In genomic region chr10:59829601-59830000, GRCh38 we compare ENCODE assay signal across 13 cellular contexts.
DNase-seq lines count a peak whose midpoint lies in the region; ATAC-seq, FAIRE-seq and TF ChIP-seq lines count a peak whose summit lies in the region.
"Had no signal": no experiment of that assay in that cellular context is flagged by ENCODE, and none has a peak within 500 bp of the region (broad histone marks: within the 10 kb centered on the region; RNA-seq: fewer than 3 reads in every experiment).

No MANE protein-coding gene starts in this region.

- CTCF ChIA-PET in RWPE1 (lab: Yijun Ruan, JAX) = no interaction called here

- no peaks in the 10 kb centered on the region for H3K27me3 Mint-ChIP-seq in activated naive CD8-positive, alpha-beta T cell treated with anti-CD3 and anti-CD28 coated beads, Interleukin-2, amount 50 U/mL, for 24 hours
- no peaks in the 10 kb centered on the region for H3K27me3 Mint-ChIP-seq in activated naive CD8-positive, alpha-beta T cell treated with anti-CD3 and anti-CD28 coated beads for 36 hours
- H3K27me3 Mint-ChIP-seq in stimulated activated memory B cell treated with anti-CD40 and anti-IgM and Interleukin-4, amounts not matched to agents 10 μg/mL and 1 μg/mL and 100 μg/mL, for 72 hours = no peaks in the 10 kb centered on the region
- no peaks in the 10 kb centered on the region for H3K27me3 Mint-ChIP-seq in effector memory CD8-positive, alpha-beta T cell

- H3K9me3 ChIP-seq in small intestine (ENCODE audit: control insufficient read depth, low read depth) = no peaks in the 10 kb centered on the region
- H3K9me3 ChIP-seq: SJCRH30 had no signal

- H3K36me3 ChIP-seq in small intestine (ENCODE audit: control insufficient read depth in 2 of 2, insufficient read depth in 2 of 2, low read length in 2 of 2) = peaks cover 0 to 4% of the 10 kb centered on the region in 2 donors

- 72 to 89% (median 83%) methylated on average over 3 of the region's 3 CpGs for WGBS in small intestine, 3 donors

- no peak for TF ChIP-seq CTCF in RWPE1 (conservative IDR thresholded peaks at IDR 0.05; ENCODE audit: low read depth)

- H3K4me3 Mint-ChIP-seq in activated naive CD8-positive, alpha-beta T cell treated with anti-CD3 and anti-CD28 coated beads, Interleukin-2, amount 50 U/mL, for 24 hours = no peak overlapping the region
- no peak overlapping the region for H3K4me3 Mint-ChIP-seq in activated naive CD8-positive, alpha-beta T cell treated with anti-CD3 and anti-CD28 coated beads for 36 hours
- H3K4me3 Mint-ChIP-seq in stimulated activated memory B cell treated with anti-CD40 and anti-IgM and Interleukin-4, amounts not matched to agents 10 μg/mL and 1 μg/mL and 100 μg/mL, for 72 hours = no peak overlapping the region
- no peak overlapping the region for H3K4me3 Mint-ChIP-seq in effector memory CD8-positive, alpha-beta T cell

- H3K4me1 Mint-ChIP-seq in activated naive CD8-positive, alpha-beta T cell treated with anti-CD3 and anti-CD28 coated beads, Interleukin-2, amount 50 U/mL, for 24 hours = peaks cover 30% of the 10 kb centered on the region
- peaks cover 30% of the 10 kb centered on the region for H3K4me1 Mint-ChIP-seq in activated naive CD8-positive, alpha-beta T cell treated with anti-CD3 and anti-CD28 coated beads for 36 hours
- peaks cover 63% of the 10 kb centered on the region for H3K4me1 Mint-ChIP-seq in stimulated activated memory B cell treated with anti-CD40 and anti-IgM and Interleukin-4, amounts not matched to agents 10 μg/mL and 1 μg/mL and 100 μg/mL, for 72 hours
- H3K4me1 Mint-ChIP-seq in effector memory CD8-positive, alpha-beta T cell (ENCODE audit: low read depth in 2 of 2) = peaks cover 19 to 45% of the 10 kb centered on the region in 2 donors

- H3K4me3 ChIP-seq in small intestine (ENCODE audit: low read depth in 1 of 2, low read length in 2 of 2) = no peak overlapping the region
- H3K4me3 ChIP-seq: SJCRH30 had no signal

- peaks cover 3% of the 10 kb centered on the region for H3K9me3 Mint-ChIP-seq in activated naive CD8-positive, alpha-beta T cell treated with anti-CD3 and anti-CD28 coated beads, Interleukin-2, amount 50 U/mL, for 24 hours
- H3K9me3 Mint-ChIP-seq in activated naive CD8-positive, alpha-beta T cell treated with anti-CD3 and anti-CD28 coated beads for 36 hours = peaks cover 3% of the 10 kb centered on the region
- H3K9me3 Mint-ChIP-seq in stimulated activated memory B cell treated with anti-CD40 and anti-IgM and Interleukin-4, amounts not matched to agents 10 μg/mL and 1 μg/mL and 100 μg/mL, for 72 hours = no peaks in the 10 kb centered on the region
- no peaks in the 10 kb centered on the region for H3K9me3 Mint-ChIP-seq in effector memory CD8-positive, alpha-beta T cell

- H3K36me3 Mint-ChIP-seq in activated naive CD8-positive, alpha-beta T cell treated with anti-CD3 and anti-CD28 coated beads, Interleukin-2, amount 50 U/mL, for 24 hours (ENCODE audit: low read depth) = peaks cover 64% of the 10 kb centered on the region
- peaks cover 53% of the 10 kb centered on the region for H3K36me3 Mint-ChIP-seq in activated naive CD8-positive, alpha-beta T cell treated with anti-CD3 and anti-CD28 coated beads for 36 hours
- H3K36me3 Mint-ChIP-seq in stimulated activated memory B cell treated with anti-CD40 and anti-IgM and Interleukin-4, amounts not matched to agents 10 μg/mL and 1 μg/mL and 100 μg/mL, for 72 hours = peaks cover 51% of the 10 kb centered on the region
- peaks cover 8% of the 10 kb centered on the region for H3K36me3 Mint-ChIP-seq in effector memory CD8-positive, alpha-beta T cell (ENCODE audit: insufficient read depth)

- H3K4me1 ChIP-seq in small intestine (ENCODE audit: control insufficient read depth in 2 of 2, insufficient read depth in 1 of 2, low read depth in 1 of 2, low read length in 1 of 2) = peaks cover 2 to 4% of the 10 kb centered on the region in 2 donors
- H3K4me1 ChIP-seq: SJCRH30 had no signal

- H3K27ac Mint-ChIP-seq in activated naive CD8-positive, alpha-beta T cell treated with anti-CD3 and anti-CD28 coated beads, Interleukin-2, amount 50 U/mL, for 24 hours = no peak overlapping the region
- H3K27ac Mint-ChIP-seq in activated naive CD8-positive, alpha-beta T cell treated with anti-CD3 and anti-CD28 coated beads for 36 hours = no peak overlapping the region
- peak overlapping the region; percentile 60 for H3K27ac Mint-ChIP-seq in stimulated activated memory B cell treated with anti-CD40 and anti-IgM and Interleukin-4, amounts not matched to agents 10 μg/mL and 1 μg/mL and 100 μg/mL, for 72 hours
- H3K27ac Mint-ChIP-seq in effector memory CD8-positive, alpha-beta T cell = peak overlapping the region in 1 of 2 donors; percentile 53

- H3K27ac ChIP-seq in small intestine (ENCODE audit: low read depth in 1 of 2, low read length in 1 of 2) = no peak overlapping the region
- no peak overlapping the region for H3K27ac ChIP-seq in RWPE1
- H3K27ac ChIP-seq: SJCRH30 had no signal

- ATAC-seq in activated naive CD8-positive, alpha-beta T cell treated with anti-CD3 and anti-CD28 coated beads, Interleukin-2, amount 50 U/mL, for 24 hours = peak; percentile 52
- peak; percentile 76 for ATAC-seq in GM21576 (IDR thresholded peaks at IDR 0.05; ENCODE audit: unreplicated experiment)
- ATAC-seq in HG03135 (IDR thresholded peaks at IDR 0.05; ENCODE audit: unreplicated experiment) = peak; percentile 76
- ATAC-seq in stimulated activated memory B cell treated with anti-CD40 and anti-IgM and Interleukin-4, amounts not matched to agents 10 μg/mL and 1 μg/mL and 100 μg/mL, for 72 hours = peak; percentile 61
- no peak for ATAC-seq in effector memory CD8-positive, alpha-beta T cell (replicated peaks)

- POLR2A ChIA-PET in RWPE1 (lab: Yijun Ruan, JAX; ENCODE audit: low non-redundant PET) = no interaction called here

- no peak for DNase-seq in activated naive CD8-positive, alpha-beta T cell treated with anti-CD3 and anti-CD28 coated beads, Interleukin-2, amount 50 U/mL, for 24 hours
- no peak for DNase-seq in activated naive CD8-positive, alpha-beta T cell treated with anti-CD3 and anti-CD28 coated beads for 36 hours
- DNase-seq in small intestine (no peak), RWPE1 (ENCODE audit: low spot score) (no peak)
- no peak for DNase-seq in effector memory CD8-positive, alpha-beta T cell
- DNase-seq: AML-193; kidney glomerular epithelial cell; NCI-H187 treated with DMSO at 0.1 percent for 48 hours; SJCRH30; stimulated activated CD4-positive, alpha-beta T cell treated with anti-CD3 and anti-CD28 coated beads, Interleukin-1b, Interleukin-23, amount 100 ng/mL, for 48 hours had no signal

- FAIRE-seq in small intestine (lab: Jason Lieb, UNC) = no peak

- no peaks in the 10 kb centered on the region for H3K27me3 ChIP-seq in small intestine (ENCODE audit: control insufficient read depth in 2 of 2, insufficient read depth in 2 of 2, low read length in 2 of 2)
- H3K27me3 ChIP-seq: SJCRH30 had no signal
